Comparison of ENCODE assay signal across 29 cellular contexts in the genomic region with DNA sequence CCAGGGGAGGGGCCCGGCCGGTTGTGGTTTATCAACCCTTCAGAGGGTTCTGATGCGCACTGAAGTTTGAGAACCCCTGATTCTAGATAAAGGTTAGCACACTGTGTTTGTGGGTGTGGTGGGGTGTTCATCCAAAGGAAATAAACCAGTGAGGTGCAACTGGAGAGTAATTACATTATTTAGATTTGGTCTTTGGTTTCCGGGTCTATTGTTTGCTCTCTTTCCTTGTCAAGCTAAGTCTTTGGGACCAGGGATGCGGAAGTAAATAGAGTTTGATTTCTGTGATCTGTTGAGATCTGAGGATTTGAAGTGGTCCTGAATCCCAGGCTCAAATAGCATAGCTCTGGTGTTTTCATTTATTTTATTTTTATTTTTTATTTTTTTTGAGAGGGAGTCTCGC. TPM values are rescaled to one million over a fixed set of nuclear protein-coding genes. Genes with fewer than 3 reads are reported as not detected.
"Had no signal": no experiment of that assay in that cellular context is flagged by ENCODE, and none has a peak within 500 bp of the region (broad histone marks: within the 10 kb centered on the region; RNA-seq: fewer than 3 reads in every experiment).

No MANE protein-coding gene starts in this region.

- H3K27ac Mint-ChIP-seq: naive thymus-derived CD8-positive, alpha-beta T cell; natural killer cell treated with Interleukin-12 subunit alpha and Interleukin-12 subunit beta and Interleukin-15 and Interleukin-18, amount 100 ng/mL, for 72 hours; nephron progenitor cell; progenitor cell of endocrine pancreas; stimulated activated effector memory CD8-positive, alpha-beta T cell treated with anti-CD3 and anti-CD28 coated beads, Interleukin-12 subunit alpha, Interleukin-12 subunit beta, amount 100 ng/mL, for 72 hours; stimulated activated naive B cell treated with anti-CD40 and anti-IgM and Interleukin-4, amounts not matched to agents 10 μg/mL and 1 μg/mL and 100 μg/mL, for 72 hours; stimulated activated naive CD8-positive, alpha-beta T cell treated with anti-CD3 and anti-CD28 coated beads, Interleukin-15, Interleukin-2, amounts not matched to agents 100 ng/mL and 50 ng/mL, for 24 hours; type B pancreatic cell had no signal

- H3K9ac ChIP-seq: parathyroid adenoma had no signal

- H3K9me3 Mint-ChIP-seq: naive thymus-derived CD8-positive, alpha-beta T cell; natural killer cell treated with Interleukin-12 subunit alpha and Interleukin-12 subunit beta and Interleukin-15 and Interleukin-18, amount 100 ng/mL, for 72 hours; neural crest cell; stimulated activated effector memory CD8-positive, alpha-beta T cell treated with anti-CD3 and anti-CD28 coated beads, Interleukin-12 subunit alpha, Interleukin-12 subunit beta, amount 100 ng/mL, for 72 hours; stimulated activated naive B cell treated with anti-CD40 and anti-IgM and Interleukin-4, amounts not matched to agents 10 μg/mL and 1 μg/mL and 100 μg/mL, for 72 hours; stimulated activated naive CD8-positive, alpha-beta T cell treated with anti-CD3 and anti-CD28 coated beads, Interleukin-15, Interleukin-2, amounts not matched to agents 100 ng/mL and 50 ng/mL, for 24 hours; type B pancreatic cell had no signal

- H3K79me2 ChIP-seq: parathyroid adenoma had no signal

- H3K9me3 ChIP-seq: ovary, psoas muscle, right lobe of liver, sigmoid colon, stomach, thoracic aorta, thyroid gland, tibial nerve, upper lobe of right lung, uterus had no signal

- H3K4me3 Mint-ChIP-seq: naive thymus-derived CD8-positive, alpha-beta T cell; natural killer cell treated with Interleukin-12 subunit alpha and Interleukin-12 subunit beta and Interleukin-15 and Interleukin-18, amount 100 ng/mL, for 72 hours; nephron progenitor cell; neural crest cell; stimulated activated effector memory CD8-positive, alpha-beta T cell treated with anti-CD3 and anti-CD28 coated beads, Interleukin-12 subunit alpha, Interleukin-12 subunit beta, amount 100 ng/mL, for 72 hours; stimulated activated naive B cell treated with anti-CD40 and anti-IgM and Interleukin-4, amounts not matched to agents 10 μg/mL and 1 μg/mL and 100 μg/mL, for 72 hours; stimulated activated naive CD8-positive, alpha-beta T cell treated with anti-CD3 and anti-CD28 coated beads, Interleukin-15, Interleukin-2, amounts not matched to agents 100 ng/mL and 50 ng/mL, for 24 hours; type B pancreatic cell had no signal

- ATAC-seq: naive thymus-derived CD8-positive, alpha-beta T cell; natural killer cell treated with Interleukin-12 subunit alpha and Interleukin-12 subunit beta and Interleukin-15 and Interleukin-18, amount 100 ng/mL, for 72 hours; psoas muscle; right cardiac atrium; right lobe of liver; stimulated activated effector memory CD8-positive, alpha-beta T cell treated with anti-CD3 and anti-CD28 coated beads, Interleukin-12 subunit alpha, Interleukin-12 subunit beta, amount 100 ng/mL, for 72 hours; stimulated activated naive B cell treated with anti-CD40 and anti-IgM and Interleukin-4, amounts not matched to agents 10 μg/mL and 1 μg/mL and 100 μg/mL, for 72 hours; upper lobe of right lung had no signal

- H3K4me1 ChIP-seq: parathyroid adenoma, psoas muscle, right lobe of liver, thyroid gland, upper lobe of right lung, uterus had no signal

- DNase-seq: naive thymus-derived CD8-positive, alpha-beta T cell; nephron progenitor cell; occipital lobe; ovary; posterior cingulate gyrus; psoas muscle; right cardiac atrium; right lobe of liver; sigmoid colon; small intestine; stimulated activated CD4-positive, alpha-beta T cell treated with anti-CD3 and anti-CD28 coated beads, Interleukin-15, amount 100 ng/mL, for 24 hours; stimulated activated CD4-positive, alpha-beta T cell treated with anti-CD3 and anti-CD28 coated beads, Interleukin-2, amount 100 ng/mL, for 24 hours; stimulated activated CD4-positive, alpha-beta T cell treated with anti-CD3 and anti-CD28 coated beads, Interleukin-2, amount 100 ng/mL, for 48 hours; stimulated activated CD4-positive, alpha-beta T cell treated with anti-CD3 and anti-CD28 coated beads, Interleukin-4, amount 100 ng/mL, for 24 hours; stimulated activated naive B cell treated with anti-CD40 and anti-IgM and Interleukin-4, amounts not matched to agents 10 μg/mL and 1 μg/mL and 100 μg/mL, for 72 hours; stimulated activated naive CD4-positive, alpha-beta T cell treated with Interleukin-2 at 50 U/mL for 16 hours; stomach; thyroid gland; upper lobe of right lung; uterus had no signal

- H3K4me3 ChIP-seq: ovary, psoas muscle, right lobe of liver, sigmoid colon, stomach, thoracic aorta, thyroid gland, tibial nerve, upper lobe of right lung, uterus had no signal

- H3K27ac ChIP-seq: ovary, parathyroid adenoma, psoas muscle, right lobe of liver, sigmoid colon, stomach, thoracic aorta, thyroid gland, tibial nerve, upper lobe of right lung, uterus had no signal

- H3K27me3 ChIP-seq: ovary, right lobe of liver, sigmoid colon, thyroid gland, tibial nerve, upper lobe of right lung, uterus had no signal

- H3K36me3 Mint-ChIP-seq: naive thymus-derived CD8-positive, alpha-beta T cell; natural killer cell treated with Interleukin-12 subunit alpha and Interleukin-12 subunit beta and Interleukin-15 and Interleukin-18, amount 100 ng/mL, for 72 hours; stimulated activated naive B cell treated with anti-CD40 and anti-IgM and Interleukin-4, amounts not matched to agents 10 μg/mL and 1 μg/mL and 100 μg/mL, for 72 hours; type B pancreatic cell had no signal

- H3K36me3 ChIP-seq: ovary, right lobe of liver, sigmoid colon, stomach, thoracic aorta, thyroid gland, tibial nerve, upper lobe of right lung, uterus had no signal

- H2AFZ ChIP-seq: parathyroid adenoma had no signal

RNA-seq across cellular contexts. Expression of gene CLMP, which starts 50.5 kb away (rescaled TPM):
- total RNA-seq: natural killer cell treated with Interleukin-12 subunit alpha and Interleukin-12 subunit beta and Interleukin-15 and Interleukin-18, amount 100 ng/mL, for 72 hours had no signal
